8 cellular contexts compared by ENCODE assay signal in the genomic region with DNA sequence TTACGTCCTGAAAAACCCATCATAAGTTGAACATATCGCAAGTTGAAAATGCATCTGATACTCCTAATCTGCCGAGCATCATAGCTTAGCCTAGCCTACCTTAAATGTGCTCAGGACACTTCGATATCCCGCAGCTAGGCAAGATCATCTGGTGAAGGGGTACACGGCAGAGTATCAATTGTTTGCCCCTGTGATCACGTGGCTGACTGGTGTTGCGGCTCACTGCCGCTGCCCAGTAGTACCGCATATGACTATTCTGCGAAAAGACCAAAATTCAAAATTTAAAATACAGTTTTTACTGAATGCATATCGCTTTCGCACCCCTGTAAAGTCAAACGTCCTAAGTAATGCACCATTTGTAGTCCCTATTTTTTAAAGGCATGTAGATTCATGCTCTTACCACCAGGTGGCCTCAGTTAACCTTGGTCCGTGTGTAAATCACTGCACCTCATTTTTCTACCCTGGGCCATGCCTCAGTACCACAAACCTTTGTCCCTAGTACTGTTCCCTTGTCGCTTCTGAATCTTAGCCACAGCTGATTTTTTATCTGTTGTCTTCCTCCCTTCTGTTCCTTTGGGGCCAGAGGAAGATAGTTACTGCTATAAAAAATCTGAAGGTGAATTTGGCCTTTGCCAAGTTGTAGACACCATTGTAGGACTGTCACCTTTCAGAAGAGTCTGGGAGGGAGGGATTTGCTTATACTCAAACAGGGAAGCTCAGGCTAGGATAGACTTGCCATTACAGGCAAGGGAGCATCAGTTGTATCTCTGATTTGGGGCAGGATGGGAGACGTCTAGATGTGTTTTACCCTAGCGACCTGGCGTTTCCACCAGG. TPM values are rescaled to one million over a fixed set of nuclear protein-coding genes. Genes with fewer than 3 reads are reported as not detected.
DNase-seq lines count a peak whose midpoint lies in the region; ATAC-seq and TF ChIP-seq lines count a peak whose summit lies in the region.

No MANE protein-coding gene starts in this region.

- ATAC-seq in left ventricle myocardium superior (peak; percentile 82), GM19023 (IDR thresholded peaks at IDR 0.05; ENCODE audit: unreplicated experiment) (no peak)

- TF ChIP-seq CTCF in BE2C (IDR thresholded peaks at IDR 0.05; ENCODE audit: low read depth, low read length) (peak; percentile 96), GM12875 (IDR thresholded peaks at IDR 0.05; ENCODE audit: borderline replicate concordance, insufficient read depth, low read depth, low read length) (peak; percentile 70)

- intact Hi-C loops in left ventricle myocardium superior (cut with micrococcal nuclease) (loop anchor here (5.0 kb wide), 1 partner anchor 131 kb away; no protein-coding TSS in a partner anchor), posterior vena cava (cut with DNase I) (loop anchor here (2.0 to 5.0 kb wide), 2 partner anchors 132 to 136 kb away; no protein-coding TSS in a partner anchor)

- H3K4me1 ChIP-seq in BE2C (no peaks in the 10 kb centered on the region), rectal smooth muscle tissue (ENCODE audit: control insufficient read depth, insufficient read depth, low read length) (no peaks in the 10 kb centered on the region)

- H3K9ac ChIP-seq in rectal smooth muscle tissue (ENCODE audit: low read length) = peak overlapping the region; percentile 3

- H3K4me3 ChIP-seq in BE2C (ENCODE audit: low read depth, low read length) (peak overlapping the region; percentile 31), GM12875 (ENCODE audit: low read depth, low read length) (no peak overlapping the region), rectal smooth muscle tissue (ENCODE audit: low read length) (no peak overlapping the region)

- DNase-seq in BE2C = peak; percentile 57
- peak; percentile 69 for DNase-seq in NCI-H2227 (lab: John Stamatoyannopoulos, UW; ENCODE audit: unreplicated experiment)
- DNase-seq in amygdala (lab: John Stamatoyannopoulos, UW) = peak in 29 of 56 donors; percentile 7 to 61 (median 27)
- no peak for DNase-seq in left ventricle myocardium superior
- DNase-seq in posterior vena cava (ENCODE audit: low spot score) = no peak

- no peaks in the 10 kb centered on the region for H3K9me3 ChIP-seq in BE2C

- H3K27me3 ChIP-seq in BE2C (no peaks in the 10 kb centered on the region), rectal smooth muscle tissue (ENCODE audit: control insufficient read depth, insufficient read depth, low read length) (no peaks in the 10 kb centered on the region)

- H3K27ac ChIP-seq in rectal smooth muscle tissue (ENCODE audit: low read depth, low read length) = no peak overlapping the region

- H3K36me3 ChIP-seq in BE2C = no peaks in the 10 kb centered on the region
- H3K36me3 ChIP-seq in rectal smooth muscle tissue (ENCODE audit: control insufficient read depth, insufficient read depth, low read length) = no peaks in the 10 kb centered on the region

RNA-seq across cellular contexts. Expression of gene WWP2, which starts 34.4 kb away (rescaled TPM):
- polyA plus RNA-seq in BE2C (2012; ENCODE audit: insufficient read depth, insufficient read length, low read depth) = 20.8 TPM
- 17.2 TPM for total RNA-seq in left ventricle myocardium superior
- total RNA-seq in posterior vena cava = 10 to 100 TPM; 42.3 to 42.5 TPM

RNA-seq across cellular contexts. Expression of gene NOB1, which starts 41.8 kb away (rescaled TPM):
- 205 TPM for polyA plus RNA-seq in BE2C (2012; ENCODE audit: insufficient read depth, insufficient read length, low read depth)
- total RNA-seq in left ventricle myocardium superior (16.8 TPM), posterior vena cava (10 to 100 TPM; 24.2 to 25.3 TPM)

Comparison
In these comparisons a context has a peak if more than half of its experiments do, and no peak if none do; other contexts are left out.
1. DNase-seq: peak in BE2C (single experiment), NCI-H2227 (single experiment) and amygdala (29 of 56); none in left ventricle myocardium superior (single experiment) and posterior vena cava (single experiment).